ENCODE assay signal across 29 cellular contexts in the genomic region with DNA sequence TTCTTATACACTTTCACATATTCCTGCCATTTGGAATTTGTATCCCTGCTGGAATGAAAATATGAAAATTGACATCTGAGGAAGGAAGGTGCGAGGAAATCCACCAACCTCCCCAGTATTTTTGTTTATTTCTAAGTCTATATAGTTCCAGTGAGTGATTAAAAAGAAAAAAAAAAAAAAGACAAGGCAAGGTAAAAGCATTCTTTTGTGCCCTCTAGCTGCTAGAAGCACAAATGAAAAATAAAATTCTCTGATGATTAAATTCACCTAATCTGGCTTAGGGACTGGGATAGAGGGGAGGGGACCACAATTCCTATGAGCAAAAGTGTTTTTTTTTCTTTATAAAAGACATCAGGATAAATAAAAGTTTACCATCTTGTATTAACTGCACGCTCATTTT.
DNase-seq lines count a peak whose midpoint lies in the region; ATAC-seq and TF ChIP-seq lines count a peak whose summit lies in the region.
"Had no signal": no experiment of that assay in that cellular context is flagged by ENCODE, and none has a peak within 500 bp of the region (broad histone marks: within the 10 kb centered on the region; RNA-seq: fewer than 3 reads in every experiment).

No MANE protein-coding gene starts in this region.

- H3K27me3 Mint-ChIP-seq in GM23338 (ENCODE audit: insufficient read depth, low read depth, poor library complexity): peaks cover 8% of the 10 kb centered on the region
- H3K27me3 Mint-ChIP-seq in activated CD8-positive, alpha-beta T cell treated with anti-CD3 and anti-CD28 coated beads, Interleukin-2, amount 10 ng/mL, durations not matched to agents 7 days and 5 days (ENCODE audit: low read depth): no peaks in the 10 kb centered on the region
- H3K27me3 Mint-ChIP-seq: naive B cell had no signal

- H3K27ac ChIP-seq in A673 (ENCODE audit: low read depth, low read length, poor library complexity, severe bottlenecking) (no peak overlapping the region), GM23338 (ENCODE audit: low read depth) (no peak overlapping the region)
- H3K27ac ChIP-seq: parathyroid adenoma, sigmoid colon, SJSA1, upper lobe of right lung, WERI-Rb-1 had no signal

- H3K4me3 ChIP-seq in A673 (ENCODE audit: low read depth, low read length, poor library complexity, severe bottlenecking) (no peak overlapping the region), GM23338 (no peak overlapping the region), kidney epithelial cell (ENCODE audit: low read depth, low read length) (no peak overlapping the region)
- H3K4me3 ChIP-seq: MG63, sigmoid colon, SJSA1, upper lobe of right lung had no signal

- no TSS peak for BruUV-seq in A673 (replicated peaks; lab: Mats Ljungman, UMichigan)

- no peaks in the 10 kb centered on the region for H3K9me3 ChIP-seq in A673 (ENCODE audit: low read depth, low read length, poor library complexity, severe bottlenecking)
- H3K9me3 ChIP-seq: MG63, sigmoid colon, SJSA1, upper lobe of right lung had no signal

- no peaks in the 10 kb centered on the region; the same call in 1 of the 2 replicates for H3F3A ChIP-seq in GM23338 (replicated peaks; ENCODE audit: low read depth)

- H3K36me3 Mint-ChIP-seq in GM23338 (ENCODE audit: low read depth): no peaks in the 10 kb centered on the region
- no peaks in the 10 kb centered on the region for H3K36me3 Mint-ChIP-seq in activated CD8-positive, alpha-beta T cell treated with anti-CD3 and anti-CD28 coated beads, Interleukin-2, amount 10 ng/mL, durations not matched to agents 7 days and 5 days (ENCODE audit: low read depth)
- H3K36me3 Mint-ChIP-seq: activated naive CD8-positive, alpha-beta T cell treated with anti-CD3 and anti-CD28 coated beads, Interleukin-2, amount 10 ng/mL, durations not matched to agents 7 days and 5 days; naive B cell had no signal

- H3K4me1 Mint-ChIP-seq in GM23338: peaks cover 61% of the 10 kb centered on the region
- H3K4me1 Mint-ChIP-seq in activated CD8-positive, alpha-beta T cell treated with anti-CD3 and anti-CD28 coated beads, Interleukin-2, amount 10 ng/mL, durations not matched to agents 7 days and 5 days (ENCODE audit: low read depth): no peaks in the 10 kb centered on the region
- H3K4me1 Mint-ChIP-seq: activated naive CD8-positive, alpha-beta T cell treated with anti-CD3 and anti-CD28 coated beads, Interleukin-2, amount 10 ng/mL, durations not matched to agents 7 days and 5 days; naive B cell; T-helper 17 cell had no signal

- no peaks in the 10 kb centered on the region for H3K36me3 ChIP-seq in A673 (ENCODE audit: insufficient read depth, low read length, poor library complexity, severe bottlenecking)
- no peaks in the 10 kb centered on the region for H3K36me3 ChIP-seq in GM23338 (ENCODE audit: insufficient read depth)
- no peaks in the 10 kb centered on the region for H3K36me3 ChIP-seq in kidney epithelial cell (ENCODE audit: control insufficient read depth, insufficient read depth, low read length)
- H3K36me3 ChIP-seq: MG63, sigmoid colon, SJSA1, upper lobe of right lung, WERI-Rb-1 had no signal

- H3K4me1 ChIP-seq in A673 (ENCODE audit: insufficient read depth, low read length, poor library complexity, severe bottlenecking): peaks cover 29% of the 10 kb centered on the region
- H3K4me1 ChIP-seq in GM23338 (ENCODE audit: insufficient read depth): peaks cover 67% of the 10 kb centered on the region
- H3K4me1 ChIP-seq: parathyroid adenoma, sigmoid colon, SJSA1, upper lobe of right lung had no signal

- H3K79me2 ChIP-seq in GM23338 (replicated peaks; ENCODE audit: insufficient read depth): no peaks in the 10 kb centered on the region
- H3K79me2 ChIP-seq: parathyroid adenoma had no signal

- H4K20me1 ChIP-seq in GM23338 (replicated peaks; ENCODE audit: insufficient read depth): no peaks in the 10 kb centered on the region

- POLR2A ChIA-PET in A673 (lab: Charles Lee; ENCODE audit: low non-redundant PET): interaction anchor here (0.6 kb wide), 1 partner anchor 531 kb away, joined by 6 read pairs; no protein-coding TSS in a partner anchor
- POLR2A ChIA-PET in activated CD8-positive, alpha-beta T cell treated with anti-CD3 and anti-CD28 coated beads, Interleukin-2, amount 10 ng/mL, durations not matched to agents 7 days and 5 days (lab: Charles Lee): no interaction called here

- no peaks in the 10 kb centered on the region for H3K9me2 ChIP-seq in GM23338 (ENCODE audit: insufficient read depth)

- CTCF ChIA-PET in A673 (lab: Charles Lee): interaction anchor here (0.6 to 0.7 kb wide), 3 partner anchors 9 to 144 kb away, joined by 4 read pairs; no protein-coding TSS in a partner anchor
- CTCF ChIA-PET in activated CD8-positive, alpha-beta T cell treated with anti-CD3 and anti-CD28 coated beads, Interleukin-2, amount 10 ng/mL, durations not matched to agents 7 days and 5 days (lab: Charles Lee): no interaction called here

- H3K27me3 ChIP-seq in A673 (replicated peaks; ENCODE audit: insufficient read depth, low read depth, low read length, poor library complexity) (no peaks in the 10 kb centered on the region), GM23338 (ENCODE audit: insufficient read depth) (no peaks in the 10 kb centered on the region), kidney epithelial cell (ENCODE audit: control insufficient read depth, insufficient read depth, low read length) (no peaks in the 10 kb centered on the region)
- H3K27me3 ChIP-seq: MG63, SJSA1, upper lobe of right lung had no signal

- H3K4me2 ChIP-seq in GM23338: peak overlapping the region; percentile 59

- no peaks in the 10 kb centered on the region for H3K9me3 Mint-ChIP-seq in GM23338
- no peaks in the 10 kb centered on the region for H3K9me3 Mint-ChIP-seq in activated CD8-positive, alpha-beta T cell treated with anti-CD3 and anti-CD28 coated beads, Interleukin-2, amount 10 ng/mL, durations not matched to agents 7 days and 5 days (ENCODE audit: insufficient read depth)
- H3K9me3 Mint-ChIP-seq: activated naive CD8-positive, alpha-beta T cell treated with anti-CD3 and anti-CD28 coated beads, Interleukin-2, amount 10 ng/mL, durations not matched to agents 7 days and 5 days had no signal

- intact Hi-C loops in A673 (cut with micrococcal nuclease; ENCODE audit: unreplicated experiment): no loop called here

- DNase-seq in A673 (ENCODE audit: low spot score) (peak; percentile 30), GM23338 (ENCODE audit: low spot score) (no peak), SW480 (ENCODE audit: low spot score) (peak; percentile 14), kidney epithelial cell (ENCODE audit: low read depth) (no peak), AG20443 (ENCODE audit: low spot score) (no peak), RKO (ENCODE audit: low spot score) (no peak)
- no peak for DNase-seq in activated CD8-positive, alpha-beta T cell treated with anti-CD3 and anti-CD28 coated beads, Interleukin-2, amount 10 ng/mL, durations not matched to agents 7 days and 5 days
- DNase-seq: activated CD4-positive, alpha-beta T cell treated with anti-CD3 and anti-CD28 coated beads, Interleukin-2, amount 50 U/mL, for 1 hour; activated effector memory CD4-positive, alpha-beta T cell treated with Interleukin-2 at 50 U/mL for 16 hours; activated naive CD8-positive, alpha-beta T cell treated with anti-CD3 and anti-CD28 coated beads, Interleukin-2, amount 10 ng/mL, durations not matched to agents 7 days and 5 days; C1 segment of cervical spinal cord; effector CD4-positive, alpha-beta T cell; EL; glutamatergic neuron; GOT3; mesendoderm; MG63; naive B cell; NCI-H1417 treated with DMSO at 0.1 percent for 48 hours; NCI-H2171 treated with DMSO at 0.1 percent for 48 hours; NCI-H82; sigmoid colon; stimulated activated CD4-positive, alpha-beta T cell treated with anti-CD3 and anti-CD28 coated beads, Interleukin-15, amount 100 ng/mL, for 24 hours; T-helper 17 cell; upper lobe of right lung; WERI-Rb-1 had no signal

- TF ChIP-seq CTCF in A673 (conservative IDR thresholded peaks at IDR 0.05; ENCODE audit: low read depth, low read length) (peak; percentile 45; the same call in 1 of the 2 replicates), GM23338 (conservative IDR thresholded peaks at IDR 0.05; ENCODE audit: low read depth in 2 of 2) (no peak; a peak in 2 of 4 replicates), kidney epithelial cell (IDR thresholded peaks at IDR 0.05; ENCODE audit: insufficient read depth, low read length, poor library complexity, severe bottlenecking) (peak; percentile 32)

- ATAC-seq in GM23338 (no peak), HG02623 (IDR thresholded peaks at IDR 0.05; ENCODE audit: unreplicated experiment) (no peak)
- ATAC-seq in activated CD8-positive, alpha-beta T cell treated with anti-CD3 and anti-CD28 coated beads, Interleukin-2, amount 10 ng/mL, durations not matched to agents 7 days and 5 days: no peak
- ATAC-seq: T-helper 17 cell, upper lobe of right lung had no signal

- H3K27ac Mint-ChIP-seq in GM23338: no peak overlapping the region
- H3K27ac Mint-ChIP-seq in activated CD8-positive, alpha-beta T cell treated with anti-CD3 and anti-CD28 coated beads, Interleukin-2, amount 10 ng/mL, durations not matched to agents 7 days and 5 days: no peak overlapping the region
- H3K27ac Mint-ChIP-seq: activated naive CD8-positive, alpha-beta T cell treated with anti-CD3 and anti-CD28 coated beads, Interleukin-2, amount 10 ng/mL, durations not matched to agents 7 days and 5 days; naive B cell; T-helper 17 cell had no signal

- no peak overlapping the region for H3K4me3 Mint-ChIP-seq in GM23338
- no peak overlapping the region for H3K4me3 Mint-ChIP-seq in activated CD8-positive, alpha-beta T cell treated with anti-CD3 and anti-CD28 coated beads, Interleukin-2, amount 10 ng/mL, durations not matched to agents 7 days and 5 days
- H3K4me3 Mint-ChIP-seq: activated naive CD8-positive, alpha-beta T cell treated with anti-CD3 and anti-CD28 coated beads, Interleukin-2, amount 10 ng/mL, durations not matched to agents 7 days and 5 days; naive B cell; T-helper 17 cell had no signal

- no peak overlapping the region for H2AFZ ChIP-seq in GM23338
- H2AFZ ChIP-seq: parathyroid adenoma had no signal

TF ChIP-seq in GM23338, 12 proteins besides CTCF, POLR2A, EP300 and RAD21:
- no peak for TF ChIP-seq ZNF331 (CRISPR knock-in tag; IDR thresholded peaks at IDR 0.05; ENCODE audit: low read depth)
- TF ChIP-seq EZH2 (IDR thresholded peaks at IDR 0.05; ENCODE audit: low read depth, unreplicated experiment): no peak
- TF ChIP-seq, protein P1, sequence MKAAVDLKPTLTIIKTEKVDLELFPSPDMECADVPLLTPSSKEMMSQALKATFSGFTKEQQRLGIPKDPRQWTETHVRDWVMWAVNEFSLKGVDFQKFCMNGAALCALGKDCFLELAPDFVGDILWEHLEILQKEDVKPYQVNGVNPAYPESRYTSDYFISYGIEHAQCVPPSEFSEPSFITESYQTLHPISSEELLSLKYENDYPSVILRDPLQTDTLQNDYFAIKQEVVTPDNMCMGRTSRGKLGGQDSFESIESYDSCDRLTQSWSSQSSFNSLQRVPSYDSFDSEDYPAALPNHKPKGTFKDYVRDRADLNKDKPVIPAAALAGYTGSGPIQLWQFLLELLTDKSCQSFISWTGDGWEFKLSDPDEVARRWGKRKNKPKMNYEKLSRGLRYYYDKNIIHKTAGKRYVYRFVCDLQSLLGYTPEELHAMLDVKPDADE (IDR thresholded peaks at IDR 0.05): no peak

Comparison
In these comparisons a context has a peak if more than half of its experiments do, and no peak if none do; other contexts are left out.
1. DNase-seq: peak in A673 (single experiment) and SW480 (single experiment); none in GM23338 (single experiment), kidney epithelial cell (single experiment), activated CD8-positive, alpha-beta T cell treated with anti-CD3 and anti-CD28 coated beads, Interleukin-2, amount 10 ng/mL, durations not matched to agents 7 days and 5 days (single experiment), AG20443 (single experiment) and RKO (single experiment).
2. CTCF ChIP-seq: peak in A673 (single experiment) and kidney epithelial cell (single experiment); none in GM23338 (0 of 2).